ENCODE assay signal across 19 cellular contexts in genomic region chr5:102625940-102626339, GRCh38.
DNase-seq lines count a peak whose midpoint lies in the region; ATAC-seq, FAIRE-seq and TF ChIP-seq lines count a peak whose summit lies in the region.
"Had no signal": no experiment of that assay in that cellular context is flagged by ENCODE, and none has a peak within 500 bp of the region (broad histone marks: within the 10 kb centered on the region; RNA-seq: fewer than 3 reads in every experiment).

No MANE protein-coding gene starts in this region.

- H3K27me3 ChIP-seq in heart left ventricle = no peaks in the 10 kb centered on the region
- no peaks in the 10 kb centered on the region for H3K27me3 ChIP-seq in transverse colon
- H3K27me3 ChIP-seq: BLaER1 had no signal

- intact Hi-C loops in heart left ventricle (cut with DNase I) (loop anchor here in 1 of 10 donors (2.0 kb wide), 2 partner anchors 13 to 39 kb away; no protein-coding TSS in a partner anchor), Right ventricle myocardium inferior (cut with DNase I) (no loop called here), left ventricle myocardium superior (cut with micrococcal nuclease) (no loop called here), transverse colon (cut with DNase I; ENCODE audit: low total_unique reads) (no loop called here)

- H3K36me3 ChIP-seq in heart left ventricle = no peaks in the 10 kb centered on the region
- H3K36me3 ChIP-seq in transverse colon = no peaks in the 10 kb centered on the region
- H3K36me3 ChIP-seq: BLaER1 had no signal

- peak overlapping the region; percentile 36 for H3K27ac Mint-ChIP-seq in osteocyte (ENCODE audit: unreplicated experiment)
- no peak overlapping the region for H3K27ac Mint-ChIP-seq in T-helper 2 cell treated with Interferon-gamma antibody and Interleukin-4, amounts not matched to agents 5 μg/mL and 100 μg/mL, for 36 hours
- H3K27ac Mint-ChIP-seq: CD8-positive, alpha-beta memory T cell; HFFc6 had no signal

- H3K36me3 Mint-ChIP-seq in osteocyte (ENCODE audit: unreplicated experiment) = no peaks in the 10 kb centered on the region
- H3K36me3 Mint-ChIP-seq in T-helper 2 cell treated with Interferon-gamma antibody and Interleukin-4, amounts not matched to agents 5 μg/mL and 100 μg/mL, for 36 hours (ENCODE audit: low read depth) = no peaks in the 10 kb centered on the region
- H3K36me3 Mint-ChIP-seq: CD8-positive, alpha-beta memory T cell had no signal

- no peak for FAIRE-seq in RCC 7860 (lab: Jason Lieb, UNC)
- FAIRE-seq: GM12892, GM19239 had no signal

- no peak for DNase-seq in heart left ventricle
- DNase-seq in Right ventricle myocardium inferior (ENCODE audit: missing footprints) = no peak
- DNase-seq in left ventricle myocardium superior = no peak
- DNase-seq in osteocyte (ENCODE audit: extremely low spot score, unreplicated experiment) = no peak
- no peak for DNase-seq in transverse colon
- DNase-seq in T-helper 2 cell treated with Interferon-gamma antibody and Interleukin-4, amounts not matched to agents 5 μg/mL and 100 μg/mL, for 36 hours (ENCODE audit: low spot score) = no peak
- no peak for DNase-seq in omental fat pad (ENCODE audit: low spot score)
- no peak for DNase-seq in RCC 7860 (ENCODE audit: low spot score)
- DNase-seq: 8988T; AML-193; Caco-2; CD8-positive, alpha-beta memory T cell; DND-41; GDM1; HCEC 1CT; HFFc6 had no signal

- H3K4me1 Mint-ChIP-seq in osteocyte (ENCODE audit: unreplicated experiment) = peaks cover 54% of the 10 kb centered on the region
- no peaks in the 10 kb centered on the region for H3K4me1 Mint-ChIP-seq in T-helper 2 cell treated with Interferon-gamma antibody and Interleukin-4, amounts not matched to agents 5 μg/mL and 100 μg/mL, for 36 hours (ENCODE audit: low read depth)
- H3K4me1 Mint-ChIP-seq: CD8-positive, alpha-beta memory T cell had no signal

- TF ChIP-seq POLR2A in heart left ventricle (IDR thresholded peaks at IDR 0.05) (no peak), transverse colon (IDR thresholded peaks at IDR 0.05) (no peak)

- H3K9me3 ChIP-seq in heart left ventricle (peaks cover 0 to 4% (median 0%) of the 10 kb centered on the region in 12 donors), transverse colon (no peaks in the 10 kb centered on the region)

- no peaks in the 10 kb centered on the region for H3K9me3 Mint-ChIP-seq in osteocyte (ENCODE audit: unreplicated experiment)
- no peaks in the 10 kb centered on the region for H3K9me3 Mint-ChIP-seq in T-helper 2 cell treated with Interferon-gamma antibody and Interleukin-4, amounts not matched to agents 5 μg/mL and 100 μg/mL, for 36 hours
- H3K9me3 Mint-ChIP-seq: HFFc6 had no signal

- H3K4me3 Mint-ChIP-seq in osteocyte (ENCODE audit: unreplicated experiment) = no peak overlapping the region
- H3K4me3 Mint-ChIP-seq in T-helper 2 cell treated with Interferon-gamma antibody and Interleukin-4, amounts not matched to agents 5 μg/mL and 100 μg/mL, for 36 hours = no peak overlapping the region
- H3K4me3 Mint-ChIP-seq: CD8-positive, alpha-beta memory T cell; HFFc6 had no signal

- ATAC-seq in heart left ventricle = peak; percentile 24 to 54 (median 42)
- no peak for ATAC-seq in Right ventricle myocardium inferior
- peak; percentile 62 for ATAC-seq in left ventricle myocardium superior
- no peak for ATAC-seq in omental fat pad (ENCODE audit: low FRiP score)

- no peaks in the 10 kb centered on the region for H3K27me3 Mint-ChIP-seq in osteocyte (ENCODE audit: unreplicated experiment)
- no peaks in the 10 kb centered on the region for H3K27me3 Mint-ChIP-seq in T-helper 2 cell treated with Interferon-gamma antibody and Interleukin-4, amounts not matched to agents 5 μg/mL and 100 μg/mL, for 36 hours (ENCODE audit: low read depth)

- in situ Hi-C loops in transverse colon (cut with MboI; ENCODE audit: low pct_ligation_motif_present in 1 of 4, low pct_unique_long_range_greater_than_20kb in 1 of 4, low sequenced_read_pairs in 3 of 4) = no loop called here

- H3K4me3 ChIP-seq in heart left ventricle = no peak overlapping the region
- no peak overlapping the region for H3K4me3 ChIP-seq in transverse colon
- H3K4me3 ChIP-seq: BLaER1 had no signal

- H3K27ac ChIP-seq in heart left ventricle (peak overlapping the region in 11 of 12 donors; percentile 13 to 75 (median 47)), transverse colon (peak overlapping the region; percentile 15 to 58 (median 46))
- H3K27ac ChIP-seq: BLaER1 had no signal

- TF ChIP-seq CTCF in heart left ventricle (IDR thresholded peaks at IDR 0.05) = no peak
- TF ChIP-seq CTCF in osteocyte (IDR thresholded peaks at IDR 0.05) = no peak
- TF ChIP-seq CTCF in transverse colon (IDR thresholded peaks at IDR 0.05) = no peak
- TF ChIP-seq CTCF in omental fat pad (IDR thresholded peaks at IDR 0.05) = no peak

- WGBS in heart left ventricle, 4 donors = 36 to 51% (median 47%) methylated on average over 3 of the region's 3 CpGs
- WGBS in transverse colon (ENCODE audit: low coverage in 1 of 2), 2 donors = 42 to 54% methylated on average over 3 of the region's 3 CpGs

- TF ChIP-seq EP300 in transverse colon (IDR thresholded peaks at IDR 0.05; ENCODE audit: low read depth) = no peak

- H3K4me1 ChIP-seq in heart left ventricle (peaks cover 0 to 23% (median 8%) of the 10 kb centered on the region in 12 donors), transverse colon (peaks cover 0 to 13% (median 0%) of the 10 kb centered on the region in 4 donors)
- H3K4me1 ChIP-seq: Caco-2 had no signal

Comparison
In these comparisons a context has a peak if more than half of its experiments do, and no peak if none do; other contexts are left out.
1. ATAC-seq: peak in heart left ventricle (4 of 4) and left ventricle myocardium superior (single experiment); none in Right ventricle myocardium inferior (single experiment) and omental fat pad (single experiment).